In genomic region chr11:125592305-125593112, GRCh38 we compare ENCODE assay signal across 8 cellular contexts. TPM values are rescaled to one million over a fixed set of nuclear protein-coding genes. Genes with fewer than 3 reads are reported as not detected.
A peak's percentile ranks its signal among the peaks of the same experiment; 100 is the strongest.
DNase-seq lines count a peak whose midpoint lies in the region; ATAC-seq and TF ChIP-seq lines count a peak whose summit lies in the region.

TSS of gene STT3A (plus strand) at chr11:125592852. CDS start at chr11:125595916, 3,064 bp downstream.

- H3K27ac ChIP-seq in WERI-Rb-1 (peak within 1 kb of the TSS; percentile 82), mammary epithelial cell (ENCODE audit: insufficient read depth, low read depth, low read length) (peak within 1 kb of the TSS; percentile 89), skeletal muscle tissue (ENCODE audit: low read depth, low read length) (peak within 1 kb of the TSS; percentile 100)

- intact Hi-C loops in mammary epithelial cell (cut with micrococcal nuclease) = loop anchor here (1.0 kb wide), 4 partner anchors 23 to 97 kb away; partner anchors contain the start of gene EI24

- H3K36me3 ChIP-seq in WERI-Rb-1 (peaks cover 19% of the 10 kb centered on the region), mammary epithelial cell (ENCODE audit: insufficient read depth, low read length) (peaks cover 5% of the 10 kb centered on the region), skeletal muscle tissue (ENCODE audit: control insufficient read depth in 3 of 3, insufficient read depth in 3 of 3, low read length in 3 of 3) (peaks cover 3 to 8% (median 3%) of the 10 kb centered on the region in 3 donors)

- H3K4me1 ChIP-seq in mammary epithelial cell (ENCODE audit: insufficient read depth, low read length) (peaks cover 11% of the 10 kb centered on the region), skeletal muscle tissue (ENCODE audit: control insufficient read depth in 3 of 3, insufficient read depth in 3 of 3, low read length in 3 of 3) (peaks cover 13 to 30% (median 20%) of the 10 kb centered on the region in 3 donors)

- peaks cover 49% of the 10 kb centered on the region for H3K79me2 ChIP-seq in mammary epithelial cell (ENCODE audit: insufficient read depth, low read length)

- H3K4me3 ChIP-seq in WERI-Rb-1 (ENCODE audit: low read depth, low read length) = peak within 1 kb of the TSS; percentile 90
- peak within 1 kb of the TSS; percentile 86 to 96 (median 91) for H3K4me3 ChIP-seq in mammary epithelial cell (replicated peaks in 1 of 3; ENCODE audit: insufficient read depth in 1 of 3, low read depth in 2 of 3, low read length in 3 of 3)
- H3K4me3 ChIP-seq in iPS-18c (ENCODE audit: insufficient read depth, low read depth, low read length) = peak within 1 kb of the TSS; percentile 85
- peak within 1 kb of the TSS; percentile 98 to 99 (median 99) for H3K4me3 ChIP-seq in skeletal muscle tissue (ENCODE audit: low read length in 3 of 3)

- CTCF ChIA-PET in mammary epithelial cell (lab: Charles Lee; ENCODE audit: low non-redundant PET) = no interaction called here

- dilution Hi-C loops in mammary epithelial cell (cut with HindIII; ENCODE audit: low sequenced_read_pairs) = no loop called here

- H3K4me2 ChIP-seq in mammary epithelial cell (ENCODE audit: insufficient read depth, low read depth, low read length) = peak within 1 kb of the TSS; percentile 84

- BruUV-seq in mammary epithelial cell (replicated peaks; lab: Mats Ljungman, UMichigan) = no TSS peak

- H2AFZ ChIP-seq in mammary epithelial cell (ENCODE audit: low read depth, low read length) = peak within 1 kb of the TSS; percentile 93

- in situ Hi-C loops in ACHN (cut with HindIII; ENCODE audit: low pct_ligation_motif_present, low pct_unique_long_range_greater_than_20kb, low sequenced_read_pairs) (no loop called here), mammary epithelial cell (cut with MboI; ENCODE audit: low sequenced_read_pairs in 2 of 2) (no loop called here)

- TF ChIP-seq CTCF in WERI-Rb-1 (IDR thresholded peaks at IDR 0.05; ENCODE audit: low read depth, low read length) (no peak), mammary epithelial cell (conservative IDR thresholded peaks at IDR 0.05 in 1 of 2, IDR thresholded peaks at IDR 0.05 in 1 of 2; ENCODE audit: extremely low read depth in 1 of 2, insufficient read depth in 1 of 2, low read depth in 1 of 2, low read length in 2 of 2) (no peak)

- H3K9me3 ChIP-seq in WERI-Rb-1 (ENCODE audit: severe bottlenecking) (no peaks in the 10 kb centered on the region), mammary epithelial cell (replicated peaks; ENCODE audit: insufficient read depth, low read length) (no peaks in the 10 kb centered on the region), iPS-18c (ENCODE audit: control insufficient read depth, insufficient read depth, low read length) (no peaks in the 10 kb centered on the region), skeletal muscle tissue (ENCODE audit: control insufficient read depth in 3 of 3, low read length in 3 of 3) (no peaks in the 10 kb centered on the region)

- H3K9ac ChIP-seq in mammary epithelial cell (ENCODE audit: insufficient read depth, low read length) (peak within 1 kb of the TSS; percentile 90), skeletal muscle tissue (ENCODE audit: low read depth in 1 of 3, low read length in 3 of 3) (peak within 1 kb of the TSS; percentile 98 to 100 (median 99))

- peak; percentile 100 for DNase-seq in ACHN
- peak; percentile 98 for DNase-seq in NCI-H2227 (lab: John Stamatoyannopoulos, UW; ENCODE audit: unreplicated experiment)
- DNase-seq in WERI-Rb-1 = peak; percentile 98
- DNase-seq in mammary epithelial cell = peak; percentile 100

- H4K20me1 ChIP-seq in mammary epithelial cell (ENCODE audit: insufficient read depth, low read length) = no peaks in the 10 kb centered on the region

- WGBS in mammary epithelial cell (ENCODE audit: low coverage, missing lambda C conversion rate) = 6% methylated on average over 22 of the region's 55 CpGs

- H3K27me3 ChIP-seq in WERI-Rb-1 (ENCODE audit: insufficient read depth, low read depth, severe bottlenecking) (no peaks in the 10 kb centered on the region), mammary epithelial cell (ENCODE audit: insufficient read depth, low read length) (no peaks in the 10 kb centered on the region), skeletal muscle tissue (ENCODE audit: control insufficient read depth in 3 of 3, insufficient read depth in 3 of 3, low read length in 3 of 3) (no peaks in the 10 kb centered on the region)

- peak; percentile 99 for ATAC-seq in GM18873 (IDR thresholded peaks at IDR 0.05; ENCODE audit: low FRiP score, unreplicated experiment)
- peak; percentile 96 for ATAC-seq in HG03139 (IDR thresholded peaks at IDR 0.05; ENCODE audit: unreplicated experiment)

RNA-seq across cellular contexts. Expression of gene STT3A, which starts in this region (rescaled TPM):
- total RNA-seq in mammary epithelial cell (100 to 1,000 TPM; 172 to 179 TPM), skeletal muscle tissue (129 TPM)
- 169 TPM for polyA plus RNA-seq in mammary epithelial cell
- 505 TPM for polyA minus RNA-seq in mammary epithelial cell

Comparison
In these comparisons a context has a peak if more than half of its experiments do, and no peak if none do; other contexts are left out.
1. Peak in every context shown above with its lines: DNase-seq, ATAC-seq, H3K4me3 ChIP-seq and H3K27ac ChIP-seq.